Comparison of ENCODE assay signal across 1 cellular context in the genomic region with DNA sequence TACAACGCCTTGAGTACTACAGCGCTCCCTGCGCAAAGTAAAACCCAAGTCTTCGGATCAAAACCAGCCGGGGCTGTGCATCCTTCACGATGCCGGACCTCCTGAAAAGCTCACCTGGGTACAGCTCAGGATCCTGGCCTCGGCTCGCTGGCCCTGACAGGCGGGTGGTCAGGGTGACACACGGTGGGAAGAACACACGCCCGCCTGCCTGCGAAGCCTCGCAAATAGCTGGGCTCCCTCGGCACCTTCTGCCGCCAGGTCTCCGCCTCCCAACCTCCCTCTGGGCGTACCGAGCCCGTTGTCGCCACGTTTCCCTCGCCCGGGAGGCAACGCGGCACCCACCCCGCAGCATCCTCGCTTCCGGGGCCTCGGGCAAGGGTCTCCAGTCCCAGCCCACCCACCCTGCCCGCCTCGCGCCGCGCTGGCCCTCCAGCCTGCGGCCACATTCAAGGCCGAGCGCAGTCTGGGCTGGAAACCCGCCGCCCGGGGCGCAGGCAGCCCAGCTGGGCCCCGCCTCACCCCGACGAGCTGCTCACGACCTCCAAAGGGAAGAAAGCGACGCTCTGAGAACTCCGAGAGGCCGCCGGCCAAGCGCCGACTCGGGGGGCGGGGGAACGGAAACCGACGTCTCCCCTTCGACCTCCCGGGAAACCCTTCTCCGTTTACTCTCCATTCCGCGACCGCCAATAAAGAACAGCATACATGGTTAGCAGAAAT.
TF ChIP-seq lines count a peak whose summit lies in the region.

No MANE protein-coding gene starts in this region.

TF ChIP-seq in H1, 55 proteins besides CTCF, POLR2A, EP300 and RAD21 (continued from another document):
- 0 out of 2 replicates have a peak, but pooled peaks have one; percentile 33 for TF ChIP-seq RBBP5 (IDR thresholded peaks at IDR 0.05; ENCODE audit: borderline replicate concordance, low read depth, low read length)
- TF ChIP-seq SIN3A (conservative IDR thresholded peaks at IDR 0.05 in 1 of 2, IDR thresholded peaks at IDR 0.05 in 1 of 2; ENCODE audit: low read depth in 1 of 2, low read length in 2 of 2): 0 out of 4 replicates have a peak, but pooled peaks of 1 of the 2 experiments have one; percentile 23
- TF ChIP-seq CTBP2 (IDR thresholded peaks at IDR 0.05; ENCODE audit: borderline replicate concordance, insufficient read depth, insufficient read length, low read length): peak; percentile 65
- TF ChIP-seq TAF1 (IDR thresholded peaks at IDR 0.05; ENCODE audit: low read depth, low read length): peak; percentile 27; the same call in 1 of the 2 replicates
- TF ChIP-seq SIX5 (IDR thresholded peaks at IDR 0.05; ENCODE audit: low read depth, low read length): no peak
- TF ChIP-seq KDM4A (IDR thresholded peaks at IDR 0.05; ENCODE audit: low read depth, low read length, severe bottlenecking): peak; percentile 86
- TF ChIP-seq POLR2AphosphoS5 (IDR thresholded peaks at IDR 0.05; ENCODE audit: low read depth, low read length): peak; percentile 10; the same call in 1 of the 2 replicates
- TF ChIP-seq ASH2L (IDR thresholded peaks at IDR 0.05; ENCODE audit: low read length): peak; percentile 19
TF ChIP-seq in H1: peak in this region for 10.
